Comparison of ENCODE assay signal across 8 cellular contexts in the genomic region with DNA sequence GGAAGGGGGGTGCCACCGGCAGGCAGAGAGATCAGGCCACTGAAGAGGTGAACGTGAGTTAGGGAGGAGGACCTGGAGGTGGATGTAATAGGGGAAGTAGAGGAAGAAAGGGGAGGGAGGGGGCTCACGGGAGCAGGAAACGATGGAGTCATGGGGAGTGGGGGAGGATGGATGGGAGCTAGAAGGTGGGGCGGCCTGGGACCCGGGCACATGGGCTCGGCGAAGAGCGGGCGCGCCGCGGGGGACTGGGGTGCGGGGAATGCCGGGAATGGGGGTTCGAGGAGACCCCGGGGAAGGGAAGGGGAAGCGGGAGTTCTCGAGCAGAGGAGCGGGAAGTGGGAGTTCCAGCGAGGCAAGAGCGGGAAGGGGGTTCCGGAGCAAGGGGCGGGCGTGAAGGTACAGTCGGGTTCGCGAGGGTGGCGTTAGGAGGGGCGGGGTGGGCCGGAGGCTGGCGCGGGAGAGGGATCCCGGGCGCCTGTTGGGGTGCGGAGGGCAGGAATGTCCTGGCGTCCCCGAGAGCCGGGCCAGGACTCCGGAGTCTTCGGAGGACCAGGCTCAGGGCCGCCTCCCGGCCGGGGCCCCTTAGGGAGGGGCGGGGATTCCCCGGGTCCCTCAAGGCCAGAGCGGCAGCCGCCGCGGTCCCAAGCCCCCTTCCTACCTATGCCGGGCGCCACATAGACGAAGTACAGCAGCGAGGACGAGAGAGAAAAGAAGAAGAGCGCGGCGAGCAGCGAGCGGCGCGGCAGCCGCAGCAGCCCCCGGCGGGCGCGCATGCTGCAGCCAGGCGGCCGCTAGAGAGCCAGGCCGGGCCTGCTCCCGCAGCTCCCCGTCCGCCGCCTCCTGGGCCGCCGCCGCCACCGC. TPM values are rescaled to one million over a fixed set of nuclear protein-coding genes. Genes with fewer than 3 reads are reported as not detected.
DNase-seq lines count a peak whose midpoint lies in the region; ATAC-seq and TF ChIP-seq lines count a peak whose summit lies in the region.

No MANE protein-coding gene starts in this region.

- TF ChIP-seq CTCF in osteoblast (IDR thresholded peaks at IDR 0.05; ENCODE audit: extremely low read depth, low read depth, low read length), result no peak

- no peaks in the 10 kb centered on the region for H3K36me3 ChIP-seq in osteoblast (ENCODE audit: insufficient read depth, low read length)

- ATAC-seq in HG02763 (IDR thresholded peaks at IDR 0.05; ENCODE audit: unreplicated experiment), result peak; percentile 44

- no peaks in the 10 kb centered on the region for H3K9me3 ChIP-seq in osteoblast (ENCODE audit: low read depth, low read length)

- H3K4me3 ChIP-seq in osteoblast (ENCODE audit: insufficient read depth, low read length), result peak overlapping the region; percentile 83

- H3K79me2 ChIP-seq in osteoblast (ENCODE audit: insufficient read depth, low read length), result peaks cover 61% of the 10 kb centered on the region

- DNase-seq in NCI-H748 (lab: John Stamatoyannopoulos, UW; ENCODE audit: unreplicated experiment), result peak; percentile 68
- no peak for DNase-seq in NCI-H748 treated with DMSO at 0.1 percent for 48 hours (lab: John Stamatoyannopoulos, UW)
- peak; percentile 59 for DNase-seq in NCI-H69 (lab: John Stamatoyannopoulos, UW)
- DNase-seq in activated T-helper 9 cell treated with anti-CD3 and anti-CD28 coated beads, Interleukin-2, amount 50 U/mL, for 16 hours (ENCODE audit: low read depth), result peak; percentile 27
- DNase-seq in germinal center (ENCODE audit: low spot score), result peak; percentile 22
- DNase-seq in osteoblast (ENCODE audit: insufficient read length, low spot score, missing footprints), result peak; percentile 82
- DNase-seq in GOT3 (lab: John Stamatoyannopoulos, UW), result no peak

- peaks cover 35% of the 10 kb centered on the region for H4K20me1 ChIP-seq in osteoblast (ENCODE audit: insufficient read depth, low read length)

- H3K4me2 ChIP-seq in osteoblast (ENCODE audit: insufficient read depth, low read length), result peak overlapping the region; percentile 90

- no peaks in the 10 kb centered on the region for H3K27me3 ChIP-seq in osteoblast (ENCODE audit: insufficient read depth, low read length)

- peak overlapping the region; percentile 59 for H2AFZ ChIP-seq in osteoblast (ENCODE audit: low read length)

- peak overlapping the region; percentile 53 for H3K27ac ChIP-seq in osteoblast (ENCODE audit: low read depth, low read length)

- peaks cover 15% of the 10 kb centered on the region for H3K4me1 ChIP-seq in osteoblast (ENCODE audit: insufficient read depth, low read length)

RNA-seq across cellular contexts. Expression of a gene that starts 0.5 kb away (rescaled TPM):
- total RNA-seq in osteoblast, result 35.8 and 43.9 TPM in 2 replicates

Comparison
In these comparisons a context has a peak if more than half of its experiments do, and no peak if none do; other contexts are left out.
1. DNase-seq: peak in NCI-H748 (single experiment), NCI-H69 (single experiment), activated T-helper 9 cell treated with anti-CD3 and anti-CD28 coated beads, Interleukin-2, amount 50 U/mL, for 16 hours (single experiment), germinal center (single experiment) and osteoblast (single experiment); none in NCI-H748 treated with DMSO at 0.1 percent for 48 hours (single experiment) and GOT3 (single experiment).